18 cellular contexts compared by ENCODE assay signal in the genomic region with DNA sequence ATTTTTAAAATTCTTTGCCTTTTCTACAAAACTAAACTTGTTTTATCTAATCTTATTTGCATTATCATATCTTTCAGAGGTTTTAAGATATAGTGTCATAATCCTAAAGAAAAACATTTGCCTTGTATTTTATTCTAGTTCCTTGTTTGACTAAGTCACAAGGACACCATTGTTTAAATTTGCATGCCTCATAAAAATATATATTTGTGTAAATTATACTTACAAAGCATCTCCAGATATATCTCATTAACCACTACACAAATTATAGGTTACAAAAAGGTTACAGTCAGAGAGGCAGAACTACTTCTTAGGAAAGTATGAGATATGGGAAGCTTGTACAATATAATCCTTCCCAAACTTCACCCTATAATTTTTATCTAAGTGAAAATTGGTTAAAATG. TPM values are rescaled to one million over a fixed set of nuclear protein-coding genes. Genes with fewer than 3 reads are reported as not detected.
A peak's percentile ranks its signal among the peaks of the same experiment; 100 is the strongest.
DNase-seq lines count a peak whose midpoint lies in the region; TF ChIP-seq lines count a peak whose summit lies in the region.
"Had no signal": no experiment of that assay in that cellular context is flagged by ENCODE, and none has a peak within 500 bp of the region (broad histone marks: within the 10 kb centered on the region; RNA-seq: fewer than 3 reads in every experiment).

No MANE protein-coding gene starts in this region.

- no peaks in the 10 kb centered on the region for H3K27me3 ChIP-seq in brain microvascular endothelial cell (replicated peaks)
- H3K27me3 ChIP-seq: SJCRH30 had no signal

- H3K36me3 ChIP-seq in HEK293 (ENCODE audit: control insufficient read depth in 2 of 2, insufficient read depth in 1 of 2, low read length in 2 of 2) (no peaks in the 10 kb centered on the region), brain microvascular endothelial cell (replicated peaks) (no peaks in the 10 kb centered on the region)
- H3K36me3 ChIP-seq: SJCRH30 had no signal

- POLR2A ChIA-PET in HEK293 (lab: Yijun Ruan, JAX): no interaction called here

- H3K9me3 ChIP-seq in HEK293 (ENCODE audit: control insufficient read depth, insufficient read depth, low read depth, low read length): no peaks in the 10 kb centered on the region
- H3K9me3 ChIP-seq: A549, SJCRH30 had no signal

- CTCF ChIA-PET in HEK293 (lab: Yijun Ruan, JAX): interaction anchor here (0.6 kb wide), 1 partner anchor 612 kb away, joined by 3 read pairs; no protein-coding TSS in a partner anchor

- in situ Hi-C loops in brain microvascular endothelial cell (cut with HindIII; ENCODE audit: low pct_ligation_motif_present, low sequenced_read_pairs): no loop called here

- 0 out of 2 replicates have a peak, but pooled peaks cover 1% of the 10 kb centered on the region for H3K4me1 ChIP-seq in HEK293 (ENCODE audit: control insufficient read depth, insufficient read depth, low read length)
- H3K4me1 ChIP-seq: A549, SJCRH30 had no signal

- peak; percentile 30 for DNase-seq in NCI-H69 (lab: John Stamatoyannopoulos, UW)
- no peak for DNase-seq in brain microvascular endothelial cell
- DNase-seq in LoVo (ENCODE audit: low spot score): no peak
- no peak for DNase-seq in mesenteric fat pad (ENCODE audit: low spot score)
- DNase-seq in stimulated activated CD8-positive, alpha-beta memory T cell treated with anti-CD3 and anti-CD28 coated beads, Interleukin-4, amount 100 ng/mL, for 48 hours: no peak
- DNase-seq: CD8-positive, alpha-beta T cell; DMS79; KG1; NCI-H146; NCI-H82; SJCRH30; SW 1271 had no signal

- H3K4me3 ChIP-seq in HEK293 (ENCODE audit: low read depth, low read length): no peak overlapping the region
- no peak overlapping the region for H3K4me3 ChIP-seq in brain microvascular endothelial cell (ENCODE audit: low read depth, low read length)
- H3K4me3 ChIP-seq: A549, SJCRH30 had no signal

- H3K27ac ChIP-seq in 22Rv1: peak overlapping the region; percentile 60
- H3K27ac ChIP-seq in HEK293 (ENCODE audit: extremely low read depth, low read depth, low read length): no peak overlapping the region
- H3K27ac ChIP-seq in brain microvascular endothelial cell: peak overlapping the region; percentile 35
- H3K27ac ChIP-seq: A549, SJCRH30 had no signal

- TF ChIP-seq CTCF in 22Rv1 (IDR thresholded peaks at IDR 0.05) (no peak), HEK293 (tag by site-specific recombination; IDR thresholded peaks at IDR 0.05) (no peak), brain microvascular endothelial cell (IDR thresholded peaks at IDR 0.05; ENCODE audit: low read depth, low read length, missing control alignments) (no peak)

TF ChIP-seq in HEK293, 187 proteins besides CTCF, POLR2A, EP300 and RAD21:
- peak; percentile 42; the same call in 1 of the 2 replicates for TF ChIP-seq SP7 (tag by site-specific recombination; IDR thresholded peaks at IDR 0.05)
- TF ChIP-seq, protein P1, sequence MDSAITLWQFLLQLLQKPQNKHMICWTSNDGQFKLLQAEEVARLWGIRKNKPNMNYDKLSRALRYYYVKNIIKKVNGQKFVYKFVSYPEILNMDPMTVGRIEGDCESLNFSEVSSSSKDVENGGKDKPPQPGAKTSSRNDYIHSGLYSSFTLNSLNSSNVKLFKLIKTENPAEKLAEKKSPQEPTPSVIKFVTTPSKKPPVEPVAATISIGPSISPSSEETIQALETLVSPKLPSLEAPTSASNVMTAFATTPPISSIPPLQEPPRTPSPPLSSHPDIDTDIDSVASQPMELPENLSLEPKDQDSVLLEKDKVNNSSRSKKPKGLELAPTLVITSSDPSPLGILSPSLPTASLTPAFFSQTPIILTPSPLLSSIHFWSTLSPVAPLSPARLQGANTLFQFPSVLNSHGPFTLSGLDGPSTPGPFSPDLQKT (IDR thresholded peaks at IDR 0.05; ENCODE audit: borderline replicate concordance, low read depth, low read length): no peak
- TF ChIP-seq, protein P2, sequence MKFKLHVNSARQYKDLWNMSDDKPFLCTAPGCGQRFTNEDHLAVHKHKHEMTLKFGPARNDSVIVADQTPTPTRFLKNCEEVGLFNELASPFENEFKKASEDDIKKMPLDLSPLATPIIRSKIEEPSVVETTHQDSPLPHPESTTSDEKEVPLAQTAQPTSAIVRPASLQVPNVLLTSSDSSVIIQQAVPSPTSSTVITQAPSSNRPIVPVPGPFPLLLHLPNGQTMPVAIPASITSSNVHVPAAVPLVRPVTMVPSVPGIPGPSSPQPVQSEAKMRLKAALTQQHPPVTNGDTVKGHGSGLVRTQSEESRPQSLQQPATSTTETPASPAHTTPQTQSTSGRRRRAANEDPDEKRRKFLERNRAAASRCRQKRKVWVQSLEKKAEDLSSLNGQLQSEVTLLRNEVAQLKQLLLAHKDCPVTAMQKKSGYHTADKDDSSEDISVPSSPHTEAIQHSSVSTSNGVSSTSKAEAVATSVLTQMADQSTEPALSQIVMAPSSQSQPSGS (tag by site-specific recombination; IDR thresholded peaks at IDR 0.05; ENCODE audit: low read depth): no peak

RNA-seq across cellular contexts. Expression of a gene that starts 4.2 kb away (rescaled TPM):
- total RNA-seq in mesenteric fat pad: 1.0 TPM
- total RNA-seq: H4, MCF 10A, NCI-H460, SJCRH30 had no signal

RNA-seq across cellular contexts. Expression of a gene that starts 56.2 kb away (rescaled TPM):
- total RNA-seq in mesenteric fat pad: 35.9 TPM
- total RNA-seq: MCF 10A, NCI-H460, SJCRH30 had no signal
